ENCODE assay signal across 12 cellular contexts in genomic region chr22:26648761-26649363, GRCh38. TPM values are rescaled to one million over a fixed set of nuclear protein-coding genes. Genes with fewer than 3 reads are reported as not detected.
DNase-seq lines count a peak whose midpoint lies in the region; ATAC-seq and TF ChIP-seq lines count a peak whose summit lies in the region.
"Had no signal": no experiment of that assay in that cellular context is flagged by ENCODE, and none has a peak within 500 bp of the region (broad histone marks: within the 10 kb centered on the region; RNA-seq: fewer than 3 reads in every experiment).

No MANE protein-coding gene starts in this region.

- POLR2A ChIA-PET in CD4-positive, alpha-beta T cell (lab: Charles Lee), result no interaction called here

- H3K9ac ChIP-seq in iPS-20b (ENCODE audit: low read depth, low read length), result peak overlapping the region; percentile 67; the same call in 1 of the 2 replicates

- H3K4me3 Mint-ChIP-seq in CD4-positive, alpha-beta T cell, result peak overlapping the region; percentile 3
- no peak overlapping the region for H3K4me3 Mint-ChIP-seq in osteocyte (ENCODE audit: unreplicated experiment)

- intact Hi-C loops in CD4-positive, alpha-beta T cell (cut with DNase I, micrococcal nuclease), result no loop called here
- intact Hi-C loops in mucosa of descending colon (cut with DNase I, micrococcal nuclease), result no loop called here

- H3K4me1 ChIP-seq in iPS-20b (ENCODE audit: insufficient read depth, low read length) (peaks cover 46% of the 10 kb centered on the region; the same call in 1 of the 2 replicates), mucosa of descending colon (ENCODE audit: low read depth) (peaks cover 7% of the 10 kb centered on the region)

- H3K4me3 ChIP-seq in GM12865 (ENCODE audit: low read depth, low read length), result no peak overlapping the region
- peak overlapping the region; percentile 54; the same call in 1 of the 2 replicates for H3K4me3 ChIP-seq in iPS-20b (ENCODE audit: low read length)
- H3K4me3 ChIP-seq in mucosa of descending colon, result no peak overlapping the region

- no peak overlapping the region for H3K27ac ChIP-seq in CD4-positive, alpha-beta T cell (ENCODE audit: low read depth, low read length)
- peak overlapping the region; percentile 30 for H3K27ac ChIP-seq in iPS-20b (ENCODE audit: low read length)

- H3K4me1 Mint-ChIP-seq in CD4-positive, alpha-beta T cell (ENCODE audit: low read depth), result peaks cover 46% of the 10 kb centered on the region
- H3K4me1 Mint-ChIP-seq in osteocyte (ENCODE audit: unreplicated experiment), result peaks cover 4% of the 10 kb centered on the region

- H3K27me3 Mint-ChIP-seq in CD4-positive, alpha-beta T cell, result no peaks in the 10 kb centered on the region
- peaks cover 80% of the 10 kb centered on the region for H3K27me3 Mint-ChIP-seq in osteocyte (ENCODE audit: unreplicated experiment)

- H3K27me3 ChIP-seq in CD4-positive, alpha-beta T cell (ENCODE audit: control insufficient read depth, insufficient read depth, low read length), result no peaks in the 10 kb centered on the region
- 0 out of 2 replicates have a peak, but pooled peaks cover 4% of the 10 kb centered on the region for H3K27me3 ChIP-seq in iPS-20b (ENCODE audit: insufficient read depth, low read length)

- H3K9me3 Mint-ChIP-seq in CD4-positive, alpha-beta T cell, result no peaks in the 10 kb centered on the region
- H3K9me3 Mint-ChIP-seq in osteocyte (ENCODE audit: unreplicated experiment), result no peaks in the 10 kb centered on the region

- no peak for TF ChIP-seq CTCF in CD4-positive, alpha-beta T cell (IDR thresholded peaks at IDR 0.05)
- TF ChIP-seq CTCF in GM12865 (IDR thresholded peaks at IDR 0.05; ENCODE audit: insufficient read depth, low read depth, low read length, missing control alignments) (no peak), osteocyte (IDR thresholded peaks at IDR 0.05) (no peak), mucosa of descending colon (IDR thresholded peaks at IDR 0.05) (no peak)

- peak overlapping the region; percentile 0 for H3K27ac Mint-ChIP-seq in CD4-positive, alpha-beta T cell
- H3K27ac Mint-ChIP-seq in osteocyte (ENCODE audit: unreplicated experiment), result no peak overlapping the region

- no peaks in the 10 kb centered on the region for H3K36me3 Mint-ChIP-seq in CD4-positive, alpha-beta T cell (ENCODE audit: low read depth)
- no peaks in the 10 kb centered on the region for H3K36me3 Mint-ChIP-seq in osteocyte (ENCODE audit: unreplicated experiment)

- CTCF ChIA-PET in CD4-positive, alpha-beta T cell (lab: Charles Lee), result no interaction called here

- ATAC-seq in CD4-positive, alpha-beta T cell (ENCODE audit: poor library complexity), result no peak
- no peak for ATAC-seq in mucosa of descending colon

- H3K36me3 ChIP-seq in iPS-20b (ENCODE audit: insufficient read depth, low read depth, low read length), result no peaks in the 10 kb centered on the region
- H3K36me3 ChIP-seq in mucosa of descending colon (ENCODE audit: low read depth), result no peaks in the 10 kb centered on the region

- H3K9me3 ChIP-seq in CD4-positive, alpha-beta T cell (ENCODE audit: control insufficient read depth, low read length), result no peaks in the 10 kb centered on the region
- H3K9me3 ChIP-seq in iPS-20b (ENCODE audit: insufficient read depth, low read depth, low read length) (no peaks in the 10 kb centered on the region), mucosa of descending colon (no peaks in the 10 kb centered on the region)

- no peak for DNase-seq in CD4-positive, alpha-beta T cell
- DNase-seq in GM12865 (ENCODE audit: low read depth) (peak; percentile 32), SKM-1 (lab: John Stamatoyannopoulos, UW; ENCODE audit: unreplicated experiment) (peak; percentile 81), DMS 273 (lab: John Stamatoyannopoulos, UW; ENCODE audit: unreplicated experiment) (no peak), osteocyte (ENCODE audit: extremely low spot score, unreplicated experiment) (no peak), mucosa of descending colon (no peak)
- DNase-seq in stimulated activated CD4-positive, alpha-beta T cell treated with anti-CD3 and anti-CD28 coated beads, Interleukin-15, amount 100 ng/mL, for 24 hours, result no peak
- DNase-seq: islet precursor cell; stimulated activated CD8-positive, alpha-beta memory T cell treated with anti-CD3 and anti-CD28 coated beads, Interleukin-4, amount 100 ng/mL, for 48 hours; SW 1271 had no signal

RNA-seq across cellular contexts. Expression of gene MIAT, which starts 8.5 kb away (rescaled TPM):
- total RNA-seq in CD4-positive, alpha-beta T cell, result 10 to 100 TPM; 26.8 to 27.2 TPM
- total RNA-seq in osteocyte (1.9 and 3.3 TPM in 2 replicates), mucosa of descending colon (1 to 10 TPM; 3.3 to 7.1 (median 3.5) TPM)

RNA-seq across cellular contexts. Expression of gene CRYBA4, which starts 27.1 kb away (rescaled TPM):
- total RNA-seq in CD4-positive, alpha-beta T cell, result not detected
- total RNA-seq in osteocyte, result not detected in 2 replicates
- total RNA-seq in mucosa of descending colon, result not detected
- total RNA-seq: renal cortical epithelial cell had no signal

RNA-seq across cellular contexts. Expression of gene CRYBB1, which starts 31.0 kb away (rescaled TPM):
- not detected for total RNA-seq in CD4-positive, alpha-beta T cell
- total RNA-seq in osteocyte, result not detected in 2 replicates
- 1 to 10 TPM in 1 of 3 donors, not detected in 2; 1.0 TPM for total RNA-seq in mucosa of descending colon
- total RNA-seq: renal cortical epithelial cell had no signal

RNA-seq across cellular contexts. Expression of gene TPST2, which starts 58.9 kb away (rescaled TPM):
- total RNA-seq in CD4-positive, alpha-beta T cell, result 1 to 10 TPM; 7.2 to 7.4 TPM
- total RNA-seq in osteocyte (16.3 and 19.0 TPM in 2 replicates), mucosa of descending colon (10 to 100 TPM in 2 of 3 donors, 1 to 10 TPM in 1; 9.2 to 13.9 (median 11.7) TPM)

Comparison
In these comparisons a context has a peak if more than half of its experiments do, and no peak if none do; other contexts are left out.
1. DNase-seq: peak in GM12865 (single experiment) and SKM-1 (single experiment); none in CD4-positive, alpha-beta T cell (0 of 10), DMS 273 (single experiment), stimulated activated CD4-positive, alpha-beta T cell treated with anti-CD3 and anti-CD28 coated beads, Interleukin-15, amount 100 ng/mL, for 24 hours (single experiment), osteocyte (single experiment) and mucosa of descending colon (0 of 3).